Comparison of ENCODE assay signal across 30 cellular contexts in genomic region chr6:135753196-135753595, GRCh38.
"Had no signal": no experiment of that assay in that cellular context is flagged by ENCODE, and none has a peak within 500 bp of the region (broad histone marks: within the 10 kb centered on the region; RNA-seq: fewer than 3 reads in every experiment).

No MANE protein-coding gene starts in this region.

- H3K27me3 Mint-ChIP-seq: activated naive CD4-positive, alpha-beta T cell treated with anti-CD3 and anti-CD28 coated beads, Interleukin-2, amount 50 U/mL, for 24 hours; activated T-cell treated with anti-CD3 and anti-CD28 coated beads, Interleukin-2, amount 50 U/mL, for 24 hours; brain; T-cell had no signal

- ATAC-seq: activated CD8-positive, alpha-beta memory T cell treated with anti-CD3 and anti-CD28 coated beads, Interleukin-2, amount 10 ng/mL, durations not matched to agents 7 days and 5 days; T-cell had no signal

- H3K4me3 Mint-ChIP-seq: activated B cell treated with CpG ODN at 0.5 μM for 24 hours; activated CD4-positive, alpha-beta T cell treated with anti-CD3 and anti-CD28 coated beads, Interleukin-2, amount 10 ng/mL, durations not matched to agents 24 days and 14 days; activated CD8-positive, alpha-beta memory T cell treated with anti-CD3 and anti-CD28 coated beads, Interleukin-2, amount 10 ng/mL, durations not matched to agents 7 days and 5 days; activated naive CD4-positive, alpha-beta T cell treated with anti-CD3 and anti-CD28 coated beads, Interleukin-2, amount 50 U/mL, for 24 hours; activated T-cell treated with anti-CD3 and anti-CD28 coated beads, Interleukin-2, amount 50 U/mL, for 24 hours; activated T-helper 1 cell treated with anti-CD3 and anti-CD28 coated beads, Interleukin-12 subunit alpha, Interleukin-12 subunit beta, Interleukin-2, Interleukin-4 antibody, amounts not matched to agents 30 ng/mL and 10 ng/mL and 1 ng/mL, durations not matched to agents 14 hours and 24 hours and 36 hours; brain; T-cell had no signal

- H3K4me1 ChIP-seq: Peyer's patch, SJSA1 had no signal

- H3K4me3 ChIP-seq: cardiac muscle cell, Peyer's patch, SJSA1 had no signal

- H3K4me1 Mint-ChIP-seq: activated B cell treated with CpG ODN at 0.5 μM for 24 hours; activated CD4-positive, alpha-beta T cell treated with anti-CD3 and anti-CD28 coated beads, Interleukin-2, amount 10 ng/mL, durations not matched to agents 24 days and 14 days; activated CD8-positive, alpha-beta memory T cell treated with anti-CD3 and anti-CD28 coated beads, Interleukin-2, amount 10 ng/mL, durations not matched to agents 7 days and 5 days; activated naive CD4-positive, alpha-beta T cell treated with anti-CD3 and anti-CD28 coated beads, Interleukin-2, amount 50 U/mL, for 24 hours; brain; T-cell had no signal

- H3K4me2 ChIP-seq: KMS-11 had no signal

- H3K36me3 Mint-ChIP-seq: activated CD8-positive, alpha-beta memory T cell treated with anti-CD3 and anti-CD28 coated beads, Interleukin-2, amount 10 ng/mL, durations not matched to agents 7 days and 5 days; activated naive CD4-positive, alpha-beta T cell treated with anti-CD3 and anti-CD28 coated beads, Interleukin-2, amount 50 U/mL, for 24 hours; brain; T-cell had no signal

- H3K9me3 Mint-ChIP-seq: activated B cell treated with CpG ODN at 0.5 μM for 24 hours; activated naive CD4-positive, alpha-beta T cell treated with anti-CD3 and anti-CD28 coated beads, Interleukin-2, amount 50 U/mL, for 24 hours; activated T-cell treated with anti-CD3 and anti-CD28 coated beads, Interleukin-2, amount 50 U/mL, for 24 hours; activated T-helper 1 cell treated with anti-CD3 and anti-CD28 coated beads, Interleukin-12 subunit alpha, Interleukin-12 subunit beta, Interleukin-2, Interleukin-4 antibody, amounts not matched to agents 30 ng/mL and 10 ng/mL and 1 ng/mL, durations not matched to agents 14 hours and 24 hours and 36 hours; brain; T-cell had no signal

- H3K36me3 ChIP-seq: cardiac muscle cell, Peyer's patch, SJSA1 had no signal

- H3K27me3 ChIP-seq: cardiac muscle cell, Peyer's patch, SJSA1 had no signal

- H3K9ac ChIP-seq: KMS-11 had no signal

- FAIRE-seq: TTC549 had no signal

- H3K27ac Mint-ChIP-seq: activated B cell treated with CpG ODN at 0.5 μM for 24 hours; activated CD4-positive, alpha-beta T cell treated with anti-CD3 and anti-CD28 coated beads, Interleukin-2, amount 10 ng/mL, durations not matched to agents 24 days and 14 days; activated CD8-positive, alpha-beta memory T cell treated with anti-CD3 and anti-CD28 coated beads, Interleukin-2, amount 10 ng/mL, durations not matched to agents 7 days and 5 days; activated naive CD4-positive, alpha-beta T cell treated with anti-CD3 and anti-CD28 coated beads, Interleukin-2, amount 50 U/mL, for 24 hours; activated T-cell treated with anti-CD3 and anti-CD28 coated beads, Interleukin-2, amount 50 U/mL, for 24 hours; activated T-helper 1 cell treated with anti-CD3 and anti-CD28 coated beads, Interleukin-12 subunit alpha, Interleukin-12 subunit beta, Interleukin-2, Interleukin-4 antibody, amounts not matched to agents 30 ng/mL and 10 ng/mL and 1 ng/mL, durations not matched to agents 14 hours and 24 hours and 36 hours; T-cell had no signal

- DNase-seq: activated B cell treated with CpG ODN at 0.5 μM for 24 hours; activated CD4-positive, alpha-beta T cell treated with anti-CD3 and anti-CD28 coated beads for 1 hour; activated CD4-positive, alpha-beta T cell treated with anti-CD3 and anti-CD28 coated beads, Interleukin-2, amount 10 ng/mL, durations not matched to agents 24 days and 14 days; activated CD4-positive, alpha-beta T cell treated with anti-CD3 and anti-CD28 coated beads, Interleukin-2, amount 50 U/mL, for 48 hours; activated CD8-positive, alpha-beta memory T cell treated with anti-CD3 and anti-CD28 coated beads, Interleukin-2, amount 10 ng/mL, durations not matched to agents 7 days and 5 days; activated effector memory CD4-positive, alpha-beta T cell treated with Interleukin-2 at 50 U/mL for 16 hours; activated naive CD4-positive, alpha-beta T cell; activated T-cell treated with anti-CD3 and anti-CD28 coated beads, Interleukin-2, amount 50 U/mL, for 24 hours; aorta; NCI-H1092; NCI-H1417 treated with DMSO at 0.1 percent for 48 hours; NCI-H1694; NCI-H2029; NCI-H2107; NCI-H2171 treated with DMSO at 0.1 percent for 48 hours; NCI-H226; NCI-H526; NCI-H774; Peyer's patch; SHP77; T-cell; T-helper 2 cell; T1000 had no signal

- H3K27ac ChIP-seq: cardiac muscle cell, KMS-11, Peyer's patch, SJSA1 had no signal

- H3K9me3 ChIP-seq: Peyer's patch, SJSA1 had no signal
